ENCODE assay signal across 11 cellular contexts in genomic region chr18:23141022-23141999, GRCh38. TPM values are rescaled to one million over a fixed set of nuclear protein-coding genes. Genes with fewer than 3 reads are reported as not detected.
A peak's percentile ranks its signal among the peaks of the same experiment; 100 is the strongest.
DNase-seq lines count a peak whose midpoint lies in the region; ATAC-seq and TF ChIP-seq lines count a peak whose summit lies in the region.
"Had no signal": no experiment of that assay in that cellular context is flagged by ENCODE, and none has a peak within 500 bp of the region (broad histone marks: within the 10 kb centered on the region; RNA-seq: fewer than 3 reads in every experiment).

No MANE protein-coding gene starts in this region.

- H3K4me3 ChIP-seq in HUES6 (ENCODE audit: low read depth, low read length) (no peak overlapping the region), hepatocyte (no peak overlapping the region), testis (no peak overlapping the region)

- peak overlapping the region; percentile 7 for H3K9ac ChIP-seq in HUES6 (ENCODE audit: low read length)

- peaks cover 73% of the 10 kb centered on the region for H3K79me2 ChIP-seq in hepatocyte

- H3K4me2 ChIP-seq in hepatocyte: peak overlapping the region; percentile 57

- H3K9me2 ChIP-seq in hepatocyte (replicated peaks; ENCODE audit: insufficient read depth): no peaks in the 10 kb centered on the region

- POLR2A ChIA-PET in RWPE1 (lab: Yijun Ruan, JAX; ENCODE audit: low non-redundant PET): no interaction called here

- TF ChIP-seq POLR2A in testis (IDR thresholded peaks at IDR 0.05): no peak

- no peaks in the 10 kb centered on the region for H4K20me1 ChIP-seq in hepatocyte (ENCODE audit: insufficient read depth, poor library complexity, severe bottlenecking)

- H3K27me3 ChIP-seq in HUES6 (ENCODE audit: control insufficient read depth, insufficient read depth, low read length) (peaks cover 11% of the 10 kb centered on the region; the same call in 1 of the 2 replicates), hepatocyte (no peaks in the 10 kb centered on the region), testis (no peaks in the 10 kb centered on the region)

- WGBS in hepatocyte (ENCODE audit: low lambda C conversion rate, missing lambda C conversion rate): 55% methylated on average over 12 of the region's 12 CpGs
- WGBS in testis, 2 donors: 70 to 79% methylated on average over 12 of the region's 12 CpGs

- no peak for TF ChIP-seq CTCF in RWPE1 (conservative IDR thresholded peaks at IDR 0.05; ENCODE audit: low read depth)
- TF ChIP-seq CTCF in hepatocyte (IDR thresholded peaks at IDR 0.05; ENCODE audit: poor library complexity): no peak
- TF ChIP-seq CTCF in testis (IDR thresholded peaks at IDR 0.05): no peak

- H3K9me3 ChIP-seq in HUES6 (ENCODE audit: control insufficient read depth, insufficient read depth, low read depth, low read length) (no peaks in the 10 kb centered on the region), hepatocyte (ENCODE audit: low read depth) (no peaks in the 10 kb centered on the region), testis (no peaks in the 10 kb centered on the region)

- H3K36me3 ChIP-seq in HUES6 (ENCODE audit: control insufficient read depth, insufficient read depth, low read length): no peaks in the 10 kb centered on the region
- H3K36me3 ChIP-seq in hepatocyte (replicated peaks; ENCODE audit: insufficient read depth, low read depth): no peaks in the 10 kb centered on the region
- H3K36me3 ChIP-seq in testis (ENCODE audit: low read depth, missing control alignments): no peaks in the 10 kb centered on the region

- no peak overlapping the region for H2AFZ ChIP-seq in hepatocyte

- H3K4me1 ChIP-seq in HUES6 (ENCODE audit: control insufficient read depth, insufficient read depth, low read length): peaks cover 49% of the 10 kb centered on the region
- H3K4me1 ChIP-seq in hepatocyte (ENCODE audit: insufficient read depth): peaks cover 46% of the 10 kb centered on the region
- H3K4me1 ChIP-seq in testis: peaks cover 27% of the 10 kb centered on the region

- DNase-seq in RWPE1 (ENCODE audit: low spot score): no peak
- DNase-seq in hepatocyte (ENCODE audit: low spot score): peak; percentile 88
- peak; percentile 47 for DNase-seq in testis
- no peak for DNase-seq in middle frontal gyrus (ENCODE audit: extremely low spot score, low spot score)
- DNase-seq in kidney glomerular epithelial cell (lab: John Stamatoyannopoulos, UW): no peak
- DNase-seq: activated naive CD4-positive, alpha-beta T cell treated with anti-CD3 and anti-CD28 coated beads for 36 hours; HCEC 1CT; KBM-7; stimulated activated naive B cell treated with anti-CD40 and anti-IgM and Interleukin-4, amounts not matched to agents 10 μg/mL and 1 μg/mL and 100 μg/mL, for 72 hours had no signal

- no peak overlapping the region for H3K27ac ChIP-seq in HUES6 (ENCODE audit: low read depth, low read length)
- peak overlapping the region; percentile 16; the same call in 1 of the 2 replicates for H3K27ac ChIP-seq in RWPE1
- H3K27ac ChIP-seq in hepatocyte: peak overlapping the region; percentile 91
- no peak overlapping the region for H3K27ac ChIP-seq in testis

- intact Hi-C loops in testis (cut with DNase I; ENCODE audit: low total_unique reads): no loop called here

- no peak for ATAC-seq in GM21723 (IDR thresholded peaks at IDR 0.05; ENCODE audit: unreplicated experiment)
- ATAC-seq: stimulated activated naive B cell treated with anti-CD40 and anti-IgM and Interleukin-4, amounts not matched to agents 10 μg/mL and 1 μg/mL and 100 μg/mL, for 72 hours had no signal

- CTCF ChIA-PET in RWPE1 (lab: Yijun Ruan, JAX): interaction anchor here (0.6 kb wide), 1 partner anchor 245 kb away, joined by 4 read pairs; no protein-coding TSS in a partner anchor

RNA-seq across cellular contexts. Expression of gene CABLES1, which starts 6.0 kb away (rescaled TPM):
- total RNA-seq in hepatocyte: 6.9 and 7.2 TPM in 2 replicates
- 10.8 TPM in 2 replicates for polyA plus RNA-seq in hepatocyte
- 10 to 100 TPM; 12.0 to 15.8 TPM for total RNA-seq in testis
- 6.2 TPM for polyA plus RNA-seq in testis (ENCODE audit: insufficient read depth, low read depth, low replicate concordance)

Comparison
In these comparisons a context has a peak if more than half of its experiments do, and no peak if none do; other contexts are left out.
1. H3K27ac ChIP-seq: peak in RWPE1 (single experiment) and hepatocyte (single experiment); none in HUES6 (single experiment) and testis (0 of 2).
2. DNase-seq: peak in hepatocyte (single experiment) and testis (single experiment); none in RWPE1 (single experiment), middle frontal gyrus (single experiment) and kidney glomerular epithelial cell (single experiment).